8 cellular contexts compared by ENCODE assay signal in genomic region chr14:31510222-31510621, GRCh38. TPM values are rescaled to one million over a fixed set of nuclear protein-coding genes. Genes with fewer than 3 reads are reported as not detected.
DNase-seq lines count a peak whose midpoint lies in the region; ATAC-seq and TF ChIP-seq lines count a peak whose summit lies in the region.

No MANE protein-coding gene starts in this region.

- H2AFZ ChIP-seq in neural cell (ENCODE audit: low read depth, low read length), result no peak overlapping the region

- ATAC-seq in activated CD8-positive, alpha-beta T cell treated with anti-CD3 and anti-CD28 coated beads for 36 hours, result no peak
- no peak for ATAC-seq in activated CD8-positive, alpha-beta T cell treated with anti-CD3 and anti-CD28 coated beads, Interleukin-2, amount 10 ng/mL, durations not matched to agents 7 days and 5 days
- ATAC-seq in GM18909 (IDR thresholded peaks at IDR 0.05; ENCODE audit: poor library complexity, unreplicated experiment), result no peak

- no peaks in the 10 kb centered on the region for H3K27me3 ChIP-seq in neural cell (ENCODE audit: insufficient read depth, low read depth, low read length)

- no peak overlapping the region for H3K4me2 ChIP-seq in neural cell (ENCODE audit: low read length)

- no peaks in the 10 kb centered on the region for H4K20me1 ChIP-seq in neural cell (ENCODE audit: insufficient read depth)

- no peaks in the 10 kb centered on the region for H3F3A ChIP-seq in neural cell (ENCODE audit: insufficient read depth, low read length, poor library complexity, severe bottlenecking)

- intact Hi-C loops in activated CD8-positive, alpha-beta T cell treated with anti-CD3 and anti-CD28 coated beads for 36 hours (cut with micrococcal nuclease), result loop anchor here (5.0 kb wide), 1 partner anchor 742 kb away; no protein-coding TSS in a partner anchor
- intact Hi-C loops in activated T-helper 1 cell treated with anti-CD3 and anti-CD28 coated beads, Interleukin-12 subunit alpha, Interleukin-12 subunit beta, Interleukin-2, Interleukin-4 antibody, amounts not matched to agents 30 ng/mL and 10 ng/mL and 1 ng/mL, durations not matched to agents 14 hours and 24 hours and 36 hours (cut with micrococcal nuclease), result loop anchor here (1.0 to 10.0 kb wide), 5 partner anchors 563 to 1050 kb away; no protein-coding TSS in a partner anchor

- H3K79me2 ChIP-seq in neural cell (replicated peaks; ENCODE audit: insufficient read depth, low read length), result no peaks in the 10 kb centered on the region

- H3K9me3 ChIP-seq in neural cell (ENCODE audit: low read length), result no peaks in the 10 kb centered on the region

- H3K36me3 ChIP-seq in neural cell (ENCODE audit: insufficient read depth, low read length), result no peaks in the 10 kb centered on the region

- no peak overlapping the region for H3K9ac ChIP-seq in neural cell (ENCODE audit: low read length)

- POLR2A ChIA-PET in activated CD8-positive, alpha-beta T cell treated with anti-CD3 and anti-CD28 coated beads for 36 hours (lab: Charles Lee), result no interaction called here
- POLR2A ChIA-PET in activated CD8-positive, alpha-beta T cell treated with anti-CD3 and anti-CD28 coated beads, Interleukin-2, amount 10 ng/mL, durations not matched to agents 7 days and 5 days (lab: Charles Lee), result no interaction called here

- no peak overlapping the region for H3K4me3 Mint-ChIP-seq in activated CD8-positive, alpha-beta T cell treated with anti-CD3 and anti-CD28 coated beads for 36 hours
- H3K4me3 Mint-ChIP-seq in activated CD8-positive, alpha-beta T cell treated with anti-CD3 and anti-CD28 coated beads, Interleukin-2, amount 10 ng/mL, durations not matched to agents 7 days and 5 days, result no peak overlapping the region
- no peak overlapping the region for H3K4me3 Mint-ChIP-seq in activated T-helper 1 cell treated with anti-CD3 and anti-CD28 coated beads, Interleukin-12 subunit alpha, Interleukin-12 subunit beta, Interleukin-2, Interleukin-4 antibody, amounts not matched to agents 30 ng/mL and 10 ng/mL and 1 ng/mL, durations not matched to agents 14 hours and 24 hours and 36 hours

- DNase-seq in activated CD8-positive, alpha-beta T cell treated with anti-CD3 and anti-CD28 coated beads for 36 hours, result no peak
- no peak for DNase-seq in activated CD8-positive, alpha-beta T cell treated with anti-CD3 and anti-CD28 coated beads, Interleukin-2, amount 10 ng/mL, durations not matched to agents 7 days and 5 days
- peak; percentile 17 for DNase-seq in NCI-H345 (lab: John Stamatoyannopoulos, UW)
- DNase-seq in choroid plexus epithelial cell (ENCODE audit: low read depth), result peak; percentile 43
- DNase-seq in activated T-helper 1 cell treated with anti-CD3 and anti-CD28 coated beads, Interleukin-12 subunit alpha, Interleukin-12 subunit beta, Interleukin-2, Interleukin-4 antibody, amounts not matched to agents 30 ng/mL and 10 ng/mL and 1 ng/mL, durations not matched to agents 14 hours and 24 hours and 36 hours (ENCODE audit: low spot score), result no peak
- DNase-seq in ecto neural progenitor cell (ENCODE audit: low spot score), result no peak

- no peak overlapping the region for H3K4me3 ChIP-seq in choroid plexus epithelial cell (ENCODE audit: low read depth, low read length)
- no peak overlapping the region for H3K4me3 ChIP-seq in neural cell (ENCODE audit: low read length)

- H3K27ac Mint-ChIP-seq in activated CD8-positive, alpha-beta T cell treated with anti-CD3 and anti-CD28 coated beads for 36 hours, result no peak overlapping the region
- H3K27ac Mint-ChIP-seq in activated CD8-positive, alpha-beta T cell treated with anti-CD3 and anti-CD28 coated beads, Interleukin-2, amount 10 ng/mL, durations not matched to agents 7 days and 5 days, result no peak overlapping the region
- no peak overlapping the region for H3K27ac Mint-ChIP-seq in activated T-helper 1 cell treated with anti-CD3 and anti-CD28 coated beads, Interleukin-12 subunit alpha, Interleukin-12 subunit beta, Interleukin-2, Interleukin-4 antibody, amounts not matched to agents 30 ng/mL and 10 ng/mL and 1 ng/mL, durations not matched to agents 14 hours and 24 hours and 36 hours

- no peak overlapping the region for H3K27ac ChIP-seq in neural cell (ENCODE audit: low read length)

- peak; percentile 71 for TF ChIP-seq CTCF in activated CD8-positive, alpha-beta T cell treated with anti-CD3 and anti-CD28 coated beads for 36 hours (IDR thresholded peaks at IDR 0.05)
- TF ChIP-seq CTCF in choroid plexus epithelial cell (conservative IDR thresholded peaks at IDR 0.05; ENCODE audit: low read depth, low read length) (peak; percentile 40), neural cell (IDR thresholded peaks at IDR 0.05; ENCODE audit: poor library complexity, severe bottlenecking) (peak; percentile 79)

- no peak for TF ChIP-seq EP300 in neural cell (conservative IDR thresholded peaks at IDR 0.05; ENCODE audit: poor library complexity, severe bottlenecking)

- H3K9me3 Mint-ChIP-seq in activated CD8-positive, alpha-beta T cell treated with anti-CD3 and anti-CD28 coated beads for 36 hours, result no peaks in the 10 kb centered on the region
- no peaks in the 10 kb centered on the region for H3K9me3 Mint-ChIP-seq in activated CD8-positive, alpha-beta T cell treated with anti-CD3 and anti-CD28 coated beads, Interleukin-2, amount 10 ng/mL, durations not matched to agents 7 days and 5 days (ENCODE audit: insufficient read depth)
- H3K9me3 Mint-ChIP-seq in activated T-helper 1 cell treated with anti-CD3 and anti-CD28 coated beads, Interleukin-12 subunit alpha, Interleukin-12 subunit beta, Interleukin-2, Interleukin-4 antibody, amounts not matched to agents 30 ng/mL and 10 ng/mL and 1 ng/mL, durations not matched to agents 14 hours and 24 hours and 36 hours, result no peaks in the 10 kb centered on the region

- no peaks in the 10 kb centered on the region for H3K9me2 ChIP-seq in neural cell (ENCODE audit: insufficient read depth, low read length)

- TF ChIP-seq RAD21 in neural cell (conservative IDR thresholded peaks at IDR 0.05), result peak; percentile 86

- H3K4me1 Mint-ChIP-seq in activated CD8-positive, alpha-beta T cell treated with anti-CD3 and anti-CD28 coated beads for 36 hours (ENCODE audit: low read depth), result no peaks in the 10 kb centered on the region
- no peaks in the 10 kb centered on the region for H3K4me1 Mint-ChIP-seq in activated CD8-positive, alpha-beta T cell treated with anti-CD3 and anti-CD28 coated beads, Interleukin-2, amount 10 ng/mL, durations not matched to agents 7 days and 5 days (ENCODE audit: low read depth)
- H3K4me1 Mint-ChIP-seq in activated T-helper 1 cell treated with anti-CD3 and anti-CD28 coated beads, Interleukin-12 subunit alpha, Interleukin-12 subunit beta, Interleukin-2, Interleukin-4 antibody, amounts not matched to agents 30 ng/mL and 10 ng/mL and 1 ng/mL, durations not matched to agents 14 hours and 24 hours and 36 hours (ENCODE audit: low read depth), result no peaks in the 10 kb centered on the region

- CTCF ChIA-PET in activated CD8-positive, alpha-beta T cell treated with anti-CD3 and anti-CD28 coated beads for 36 hours (lab: Charles Lee), result interaction anchor here (0.6 to 3.2 kb wide), 15 partner anchors 9 to 1049 kb away, joined by 3 to 20 read pairs (median 4); no protein-coding TSS in a partner anchor
- CTCF ChIA-PET in activated CD8-positive, alpha-beta T cell treated with anti-CD3 and anti-CD28 coated beads, Interleukin-2, amount 10 ng/mL, durations not matched to agents 7 days and 5 days (lab: Charles Lee), result interaction anchor here (0.9 to 1.8 kb wide), 5 partner anchors 9 to 1050 kb away, joined by 3 to 18 read pairs (median 5); no protein-coding TSS in a partner anchor

- peaks cover 3% of the 10 kb centered on the region for H3K27me3 Mint-ChIP-seq in activated CD8-positive, alpha-beta T cell treated with anti-CD3 and anti-CD28 coated beads for 36 hours
- peaks cover 5% of the 10 kb centered on the region for H3K27me3 Mint-ChIP-seq in activated CD8-positive, alpha-beta T cell treated with anti-CD3 and anti-CD28 coated beads, Interleukin-2, amount 10 ng/mL, durations not matched to agents 7 days and 5 days (ENCODE audit: low read depth)
- H3K27me3 Mint-ChIP-seq in activated T-helper 1 cell treated with anti-CD3 and anti-CD28 coated beads, Interleukin-12 subunit alpha, Interleukin-12 subunit beta, Interleukin-2, Interleukin-4 antibody, amounts not matched to agents 30 ng/mL and 10 ng/mL and 1 ng/mL, durations not matched to agents 14 hours and 24 hours and 36 hours (ENCODE audit: insufficient read depth), result peaks cover 4% of the 10 kb centered on the region

- H3K36me3 Mint-ChIP-seq in activated CD8-positive, alpha-beta T cell treated with anti-CD3 and anti-CD28 coated beads for 36 hours (ENCODE audit: low read depth), result no peaks in the 10 kb centered on the region
- H3K36me3 Mint-ChIP-seq in activated CD8-positive, alpha-beta T cell treated with anti-CD3 and anti-CD28 coated beads, Interleukin-2, amount 10 ng/mL, durations not matched to agents 7 days and 5 days (ENCODE audit: low read depth), result no peaks in the 10 kb centered on the region
- H3K36me3 Mint-ChIP-seq in activated T-helper 1 cell treated with anti-CD3 and anti-CD28 coated beads, Interleukin-12 subunit alpha, Interleukin-12 subunit beta, Interleukin-2, Interleukin-4 antibody, amounts not matched to agents 30 ng/mL and 10 ng/mL and 1 ng/mL, durations not matched to agents 14 hours and 24 hours and 36 hours (ENCODE audit: low read depth), result no peaks in the 10 kb centered on the region

RNA-seq across cellular contexts. Expression of gene GPR33, which starts 22.4 kb away (rescaled TPM):
- total RNA-seq in activated CD8-positive, alpha-beta T cell treated with anti-CD3 and anti-CD28 coated beads for 36 hours, result not detected
- not detected for total RNA-seq in activated CD8-positive, alpha-beta T cell treated with anti-CD3 and anti-CD28 coated beads, Interleukin-2, amount 10 ng/mL, durations not matched to agents 7 days and 5 days
- not detected in 2 replicates for polyA plus RNA-seq in neural cell
- not detected in 2 replicates for polyA minus RNA-seq in neural cell
- total RNA-seq in activated T-helper 1 cell treated with anti-CD3 and anti-CD28 coated beads, Interleukin-12 subunit alpha, Interleukin-12 subunit beta, Interleukin-2, Interleukin-4 antibody, amounts not matched to agents 30 ng/mL and 10 ng/mL and 1 ng/mL, durations not matched to agents 14 hours and 24 hours and 36 hours, result not detected in 2 replicates

RNA-seq across cellular contexts. Expression of gene NUBPL, which starts 51.0 kb away (rescaled TPM):
- 10 to 100 TPM; 14.3 to 14.4 TPM for total RNA-seq in activated CD8-positive, alpha-beta T cell treated with anti-CD3 and anti-CD28 coated beads for 36 hours
- total RNA-seq in activated CD8-positive, alpha-beta T cell treated with anti-CD3 and anti-CD28 coated beads, Interleukin-2, amount 10 ng/mL, durations not matched to agents 7 days and 5 days, result 1 to 10 TPM; 5.8 to 8.6 TPM
- polyA plus RNA-seq in neural cell, result 3.1 and 4.1 TPM in 2 replicates
- polyA minus RNA-seq in neural cell, result 5.4 and 19.6 TPM in 2 replicates
- 12.0 and 13.7 TPM in 2 replicates for total RNA-seq in activated T-helper 1 cell treated with anti-CD3 and anti-CD28 coated beads, Interleukin-12 subunit alpha, Interleukin-12 subunit beta, Interleukin-2, Interleukin-4 antibody, amounts not matched to agents 30 ng/mL and 10 ng/mL and 1 ng/mL, durations not matched to agents 14 hours and 24 hours and 36 hours

RNA-seq across cellular contexts. Expression of gene DTD2, which starts 52.9 kb away (rescaled TPM):
- 10 to 100 TPM; 25.4 to 25.6 TPM for total RNA-seq in activated CD8-positive, alpha-beta T cell treated with anti-CD3 and anti-CD28 coated beads for 36 hours
- total RNA-seq in activated CD8-positive, alpha-beta T cell treated with anti-CD3 and anti-CD28 coated beads, Interleukin-2, amount 10 ng/mL, durations not matched to agents 7 days and 5 days, result 10 to 100 TPM; 15.7 to 17.7 TPM
- 35.7 and 38.8 TPM in 2 replicates for polyA plus RNA-seq in neural cell
- 34.8 and 47.0 TPM in 2 replicates for polyA minus RNA-seq in neural cell
- 29.0 and 30.6 TPM in 2 replicates for total RNA-seq in activated T-helper 1 cell treated with anti-CD3 and anti-CD28 coated beads, Interleukin-12 subunit alpha, Interleukin-12 subunit beta, Interleukin-2, Interleukin-4 antibody, amounts not matched to agents 30 ng/mL and 10 ng/mL and 1 ng/mL, durations not matched to agents 14 hours and 24 hours and 36 hours

Comparison
In these comparisons a context has a peak if more than half of its experiments do, and no peak if none do; other contexts are left out.
1. DNase-seq: peak in NCI-H345 (single experiment) and choroid plexus epithelial cell (single experiment); none in activated CD8-positive, alpha-beta T cell treated with anti-CD3 and anti-CD28 coated beads for 36 hours (single experiment), activated CD8-positive, alpha-beta T cell treated with anti-CD3 and anti-CD28 coated beads, Interleukin-2, amount 10 ng/mL, durations not matched to agents 7 days and 5 days (single experiment), activated T-helper 1 cell treated with anti-CD3 and anti-CD28 coated beads, Interleukin-12 subunit alpha, Interleukin-12 subunit beta, Interleukin-2, Interleukin-4 antibody, amounts not matched to agents 30 ng/mL and 10 ng/mL and 1 ng/mL, durations not matched to agents 14 hours and 24 hours and 36 hours (single experiment) and ecto neural progenitor cell (single experiment).
2. Peak in every context shown above with its lines, with median percentiles within 50 percentile points of each other: CTCF ChIP-seq.